In genomic region chr19:17260842-17261325, GRCh38 we compare ENCODE assay signal across 8 cellular contexts. TPM values are rescaled to one million over a fixed set of nuclear protein-coding genes. Genes with fewer than 3 reads are reported as not detected.
DNase-seq lines count a peak whose midpoint lies in the region; ATAC-seq, FAIRE-seq and TF ChIP-seq lines count a peak whose summit lies in the region.

No MANE protein-coding gene starts in this region.

- H3K4me3 Mint-ChIP-seq in naive thymus-derived CD4-positive, alpha-beta T cell: no peak overlapping the region

- peak; percentile 88 for ATAC-seq in GM19035 (IDR thresholded peaks at IDR 0.05; ENCODE audit: unreplicated experiment)
- peak; percentile 100 for ATAC-seq in naive thymus-derived CD4-positive, alpha-beta T cell

- H3K27ac ChIP-seq in naive thymus-derived CD4-positive, alpha-beta T cell (ENCODE audit: low read depth, low read length): no peak overlapping the region

- H3K9me3 ChIP-seq in naive thymus-derived CD4-positive, alpha-beta T cell (ENCODE audit: control insufficient read depth in 2 of 3, low read length in 3 of 3): no peaks in the 10 kb centered on the region

- H3K27me3 Mint-ChIP-seq in naive thymus-derived CD4-positive, alpha-beta T cell: no peaks in the 10 kb centered on the region

- H3K9me3 Mint-ChIP-seq in naive thymus-derived CD4-positive, alpha-beta T cell: no peaks in the 10 kb centered on the region

- H3K36me3 Mint-ChIP-seq in naive thymus-derived CD4-positive, alpha-beta T cell: no peaks in the 10 kb centered on the region

- no peak overlapping the region for H3K4me3 ChIP-seq in AG10803 (ENCODE audit: low read length)
- no peak overlapping the region for H3K4me3 ChIP-seq in naive thymus-derived CD4-positive, alpha-beta T cell (ENCODE audit: low read length)

- FAIRE-seq in HTR-8/SVneo (lab: Jason Lieb, UNC): peak; percentile 65

- peaks cover 0 to 10% of the 10 kb centered on the region in 2 donors for H3K4me1 ChIP-seq in naive thymus-derived CD4-positive, alpha-beta T cell (ENCODE audit: control insufficient read depth in 2 of 2, insufficient read depth in 2 of 2, low read length in 2 of 2)

- H3K27me3 ChIP-seq in naive thymus-derived CD4-positive, alpha-beta T cell (ENCODE audit: control insufficient read depth in 2 of 2, insufficient read depth in 2 of 2, low read length in 2 of 2): no peaks in the 10 kb centered on the region

- CTCF ChIA-PET in naive thymus-derived CD4-positive, alpha-beta T cell (lab: Charles Lee): interaction anchor here (0.6 to 6.0 kb wide), 9 partner anchors 22 to 894 kb away, joined by 3 to 36 read pairs (median 3); partner anchors contain the start of gene ANKLE1

- H3K27ac Mint-ChIP-seq in naive thymus-derived CD4-positive, alpha-beta T cell: peak overlapping the region in 3 of 9 donors; percentile 2 to 82 (median 24)

- POLR2A ChIA-PET in naive thymus-derived CD4-positive, alpha-beta T cell (lab: Charles Lee): interaction anchor here (3.5 kb wide), 1 partner anchor 21 kb away, joined by 11 read pairs; the partner anchor contains the start of gene ANKLE1

- peak; percentile 90 for TF ChIP-seq CTCF in AG10803 (conservative IDR thresholded peaks at IDR 0.05; ENCODE audit: low read length)

- H3K36me3 ChIP-seq in naive thymus-derived CD4-positive, alpha-beta T cell (ENCODE audit: control insufficient read depth in 2 of 3, insufficient read depth in 3 of 3, low read length in 3 of 3): no peaks in the 10 kb centered on the region

- intact Hi-C loops in naive thymus-derived CD4-positive, alpha-beta T cell (cut with micrococcal nuclease): loop anchor here (1.0 to 2.0 kb wide), 6 partner anchors 14 to 194 kb away; no protein-coding TSS in a partner anchor

- H3K4me1 Mint-ChIP-seq in naive thymus-derived CD4-positive, alpha-beta T cell: peaks cover 5 to 14% (median 13%) of the 10 kb centered on the region in 7 donors

- peak; percentile 68 for DNase-seq in AG10803 (ENCODE audit: low read depth)
- DNase-seq in HTR-8/SVneo (ENCODE audit: insufficient read length, low spot score): peak; percentile 89
- peak; percentile 78 for DNase-seq in NOMO-1 treated with DMSO at 0.1 percent for 48 hours (lab: John Stamatoyannopoulos, UW; ENCODE audit: unreplicated experiment)
- peak; percentile 78 to 80 for DNase-seq in activated CD8-positive, alpha-beta memory T cell treated with anti-CD3 and anti-CD28 coated beads for 4 hours (ENCODE audit: low read depth in 2 of 2)
- peak; percentile 84 for DNase-seq in epidermal melanocyte (ENCODE audit: insufficient read length, low spot score)
- DNase-seq in naive thymus-derived CD4-positive, alpha-beta T cell: peak; percentile 76 to 90 (median 86)
- DNase-seq in stimulated activated naive CD4-positive, alpha-beta T cell (lab: John Stamatoyannopoulos, UW): peak; percentile 73 to 91 (median 84)

RNA-seq across cellular contexts. Expression of gene USHBP1, which starts 3.7 kb away (rescaled TPM):
- total RNA-seq in naive thymus-derived CD4-positive, alpha-beta T cell: 1 to 10 TPM in 1 of 5 experiments, under 1 TPM in 4; 0.22 to 1.2 (median 0.36) TPM
- polyA plus RNA-seq in naive thymus-derived CD4-positive, alpha-beta T cell: under 1 TPM in 1 of 2 donors, not detected in 1; 0.61 TPM

RNA-seq across cellular contexts. Expression of gene BABAM1, which starts 6.4 kb away (rescaled TPM):
- 100 to 1,000 TPM in 2 of 5 experiments, 10 to 100 TPM in 3; 72.4 to 111 (median 95.6) TPM for total RNA-seq in naive thymus-derived CD4-positive, alpha-beta T cell
- 100 to 1,000 TPM in 1 of 2 donors, 10 to 100 TPM in 1; 94.9 to 110 TPM for polyA plus RNA-seq in naive thymus-derived CD4-positive, alpha-beta T cell

RNA-seq across cellular contexts. Expression of gene NR2F6, which starts 15.2 kb away (rescaled TPM):
- total RNA-seq in naive thymus-derived CD4-positive, alpha-beta T cell: 1 to 10 TPM; 2.2 to 7.8 (median 7.0) TPM
- polyA plus RNA-seq in naive thymus-derived CD4-positive, alpha-beta T cell: 1 to 10 TPM; 1.4 to 1.8 TPM

RNA-seq across cellular contexts. Expression of gene ANKLE1, which starts 20.8 kb away (rescaled TPM):
- 1 to 10 TPM; 2.3 to 5.5 (median 3.4) TPM for total RNA-seq in naive thymus-derived CD4-positive, alpha-beta T cell
- under 1 TPM in 1 of 2 donors, not detected in 1; 0.29 TPM for polyA plus RNA-seq in naive thymus-derived CD4-positive, alpha-beta T cell

RNA-seq across cellular contexts. Expression of gene OCEL1, which starts 34.9 kb away (rescaled TPM):
- 10 to 100 TPM; 21.8 to 32.8 (median 29.8) TPM for total RNA-seq in naive thymus-derived CD4-positive, alpha-beta T cell
- polyA plus RNA-seq in naive thymus-derived CD4-positive, alpha-beta T cell: 10 to 100 TPM; 37.7 to 41.1 TPM
